19 cellular contexts compared by ENCODE assay signal in genomic region chr13:98174321-98174720, GRCh38. TPM values are rescaled to one million over a fixed set of nuclear protein-coding genes. Genes with fewer than 3 reads are reported as not detected.
A peak's percentile ranks its signal among the peaks of the same experiment; 100 is the strongest.
DNase-seq lines count a peak whose midpoint lies in the region; ATAC-seq and TF ChIP-seq lines count a peak whose summit lies in the region.
"Had no signal": no experiment of that assay in that cellular context is flagged by ENCODE, and none has a peak within 500 bp of the region (broad histone marks: within the 10 kb centered on the region; RNA-seq: fewer than 3 reads in every experiment).

No MANE protein-coding gene starts in this region.

- peaks cover 5% of the 10 kb centered on the region for H4K20me1 ChIP-seq in hepatocyte (ENCODE audit: insufficient read depth, poor library complexity, severe bottlenecking)

- CTCF ChIA-PET in AG04450 (lab: Charles Lee): no interaction called here
- CTCF ChIA-PET in CD4-positive, alpha-beta T cell (lab: Charles Lee): no interaction called here

- no peaks in the 10 kb centered on the region for H3K36me3 Mint-ChIP-seq in CD4-positive, alpha-beta T cell (ENCODE audit: low read depth)
- H3K36me3 Mint-ChIP-seq: activated naive CD8-positive, alpha-beta T cell treated with anti-CD3 and anti-CD28 coated beads, Interleukin-2, amount 10 ng/mL, durations not matched to agents 7 days and 5 days; immature natural killer cell; naive thymus-derived CD8-positive, alpha-beta T cell had no signal

- H3K79me2 ChIP-seq in hepatocyte: peaks cover 85% of the 10 kb centered on the region

- H3K27me3 Mint-ChIP-seq in CD4-positive, alpha-beta T cell: peaks cover 32% of the 10 kb centered on the region

- no peak overlapping the region for H3K27ac Mint-ChIP-seq in CD4-positive, alpha-beta T cell
- H3K27ac Mint-ChIP-seq: activated naive CD8-positive, alpha-beta T cell treated with anti-CD3 and anti-CD28 coated beads, Interleukin-2, amount 10 ng/mL, durations not matched to agents 7 days and 5 days; immature natural killer cell; naive thymus-derived CD8-positive, alpha-beta T cell had no signal

- TF ChIP-seq POLR2A in prostate gland (IDR thresholded peaks at IDR 0.05): no peak

- no peaks in the 10 kb centered on the region for H3K36me3 ChIP-seq in hepatocyte (replicated peaks; ENCODE audit: insufficient read depth, low read depth)
- no peaks in the 10 kb centered on the region for H3K36me3 ChIP-seq in prostate gland
- H3K36me3 ChIP-seq: HAP-1 had no signal

- no peak for ATAC-seq in HG03045 (IDR thresholded peaks at IDR 0.05; ENCODE audit: unreplicated experiment)
- ATAC-seq in CD4-positive, alpha-beta T cell (ENCODE audit: poor library complexity): no peak
- ATAC-seq: naive thymus-derived CD8-positive, alpha-beta T cell had no signal

- TF ChIP-seq CTCF in AG04450 (IDR thresholded peaks at IDR 0.05; ENCODE audit: low read depth, low read length) (no peak), WI38 (IDR thresholded peaks at IDR 0.05; ENCODE audit: low read depth, low read length) (no peak), hepatocyte (IDR thresholded peaks at IDR 0.05; ENCODE audit: poor library complexity) (no peak), prostate gland (IDR thresholded peaks at IDR 0.05) (no peak)
- no peak for TF ChIP-seq CTCF in CD4-positive, alpha-beta T cell (IDR thresholded peaks at IDR 0.05)

- H3K4me3 ChIP-seq in AG04450 (ENCODE audit: low read depth, low read length) (peak overlapping the region; percentile 5; the same call in 1 of the 2 replicates), WI38 (ENCODE audit: low read depth, low read length) (peak overlapping the region; percentile 44), hepatocyte (no peak overlapping the region), prostate gland (no peak overlapping the region)
- H3K4me3 ChIP-seq: HAP-1, spleen had no signal

- no peak for DNase-seq in AG04450 (ENCODE audit: low read depth, low spot score)
- no peak for DNase-seq in hepatocyte (ENCODE audit: low spot score)
- DNase-seq in prostate gland (ENCODE audit: low spot score): no peak
- no peak for DNase-seq in SIG-M5 treated with dmso at 0.1 percent for 504 hours (lab: John Stamatoyannopoulos, UW; ENCODE audit: unreplicated experiment)
- no peak for DNase-seq in cerebellar nuclear complex (lab: John Stamatoyannopoulos, UW)
- DNase-seq in CD4-positive, alpha-beta T cell: no peak
- DNase-seq: activated CD4-positive, CD25-positive, alpha-beta regulatory T cell treated with anti-CD3 and anti-CD28 coated beads, Interleukin-2, amount 50 U/mL, for 72 hours; activated naive CD8-positive, alpha-beta T cell treated with anti-CD3 and anti-CD28 coated beads, Interleukin-2, amount 10 ng/mL, durations not matched to agents 7 days and 5 days; activated T-cell treated with anti-CD3 and anti-CD28 coated beads for 4 hours; DMS79; immature natural killer cell; naive thymus-derived CD8-positive, alpha-beta T cell; spleen had no signal

- H3K27ac ChIP-seq in AG04450 (ENCODE audit: low read depth, low read length) (peak overlapping the region; percentile 93), hepatocyte (peak overlapping the region; percentile 71), prostate gland (peak overlapping the region; percentile 60 to 71)
- no peak overlapping the region for H3K27ac ChIP-seq in CD4-positive, alpha-beta T cell (ENCODE audit: low read depth, low read length)

- no peaks in the 10 kb centered on the region for H3K27me3 ChIP-seq in AG04450 (ENCODE audit: control insufficient read depth, insufficient read depth, low read length)
- H3K27me3 ChIP-seq in hepatocyte: no peaks in the 10 kb centered on the region
- no peaks in the 10 kb centered on the region for H3K27me3 ChIP-seq in prostate gland (replicated peaks; ENCODE audit: insufficient read depth)
- no peaks in the 10 kb centered on the region for H3K27me3 ChIP-seq in CD4-positive, alpha-beta T cell (ENCODE audit: control insufficient read depth, insufficient read depth, low read length)

- H3K9me3 ChIP-seq in AG04450 (ENCODE audit: control insufficient read depth, insufficient read depth, low read length) (peaks cover 9% of the 10 kb centered on the region; the same call in 1 of the 2 replicates), hepatocyte (ENCODE audit: low read depth) (no peaks in the 10 kb centered on the region), prostate gland (no peaks in the 10 kb centered on the region)
- no peaks in the 10 kb centered on the region for H3K9me3 ChIP-seq in CD4-positive, alpha-beta T cell (ENCODE audit: control insufficient read depth, low read length)
- H3K9me3 ChIP-seq: HAP-1, spleen had no signal

- POLR2A ChIA-PET in AG04450 (lab: Yijun Ruan, JAX): interaction anchor here (0.5 to 1.2 kb wide), 5 partner anchors 8 to 335 kb away, joined by 3 to 7 read pairs (median 3); no protein-coding TSS in a partner anchor
- POLR2A ChIA-PET in CD4-positive, alpha-beta T cell (lab: Charles Lee): no interaction called here

- H3K4me1 Mint-ChIP-seq in CD4-positive, alpha-beta T cell (ENCODE audit: low read depth): no peaks in the 10 kb centered on the region
- H3K4me1 Mint-ChIP-seq: activated naive CD8-positive, alpha-beta T cell treated with anti-CD3 and anti-CD28 coated beads, Interleukin-2, amount 10 ng/mL, durations not matched to agents 7 days and 5 days; immature natural killer cell; naive thymus-derived CD8-positive, alpha-beta T cell had no signal

- WGBS in hepatocyte (ENCODE audit: low lambda C conversion rate, missing lambda C conversion rate): 61% methylated on average over 7 of the region's 7 CpGs
- 10% methylated on average over 7 of the region's 7 CpGs for WGBS in prostate gland

- peak overlapping the region; percentile 69 for H3K4me2 ChIP-seq in hepatocyte

- H3K9me2 ChIP-seq in hepatocyte (replicated peaks; ENCODE audit: insufficient read depth): no peaks in the 10 kb centered on the region

- H2AFZ ChIP-seq in hepatocyte: no peak overlapping the region

- intact Hi-C loops in prostate gland (cut with DNase I): no loop called here
- intact Hi-C loops in CD4-positive, alpha-beta T cell (cut with DNase I, micrococcal nuclease): no loop called here

- H3K9me3 Mint-ChIP-seq in CD4-positive, alpha-beta T cell: no peaks in the 10 kb centered on the region
- H3K9me3 Mint-ChIP-seq: activated naive CD8-positive, alpha-beta T cell treated with anti-CD3 and anti-CD28 coated beads, Interleukin-2, amount 10 ng/mL, durations not matched to agents 7 days and 5 days; immature natural killer cell had no signal

- H3K4me1 ChIP-seq in hepatocyte (ENCODE audit: insufficient read depth) (peaks cover 42% of the 10 kb centered on the region), prostate gland (replicated peaks) (peaks cover 24% of the 10 kb centered on the region)

- H3K4me3 Mint-ChIP-seq in CD4-positive, alpha-beta T cell: no peak overlapping the region
- H3K4me3 Mint-ChIP-seq: activated naive CD8-positive, alpha-beta T cell treated with anti-CD3 and anti-CD28 coated beads, Interleukin-2, amount 10 ng/mL, durations not matched to agents 7 days and 5 days; immature natural killer cell; naive thymus-derived CD8-positive, alpha-beta T cell had no signal

RNA-seq across cellular contexts. Expression of gene RNF113B, which starts 2.7 kb away (rescaled TPM):
- polyA plus RNA-seq in AG04450 (2011; rRNA removed) (not detected in 2 replicates), hepatocyte (0.94 TPM in 1 of 2 replicates, not detected in the other)
- polyA minus RNA-seq in AG04450 (2011; rRNA and poly(A)+ RNA removed): not detected in 2 replicates
- total RNA-seq in hepatocyte (not detected in 2 replicates), prostate gland (10 to 100 TPM in 1 of 2 donors, not detected in 1; 11.2 TPM)
- total RNA-seq in CD4-positive, alpha-beta T cell: not detected
- total RNA-seq: activated naive CD8-positive, alpha-beta T cell treated with anti-CD3 and anti-CD28 coated beads, Interleukin-2, amount 10 ng/mL, durations not matched to agents 7 days and 5 days; dermis blood vessel endothelial cell; fibroblast of villous mesenchyme; naive thymus-derived CD8-positive, alpha-beta T cell; spleen had no signal
- polyA plus RNA-seq: immature natural killer cell; naive thymus-derived CD8-positive, alpha-beta T cell; spleen; thymus had no signal

RNA-seq across cellular contexts. Expression of gene FARP1, which starts 31.4 kb away (rescaled TPM):
- polyA plus RNA-seq in AG04450 (2011; rRNA removed) (76.4 and 83.0 TPM in 2 replicates), hepatocyte (68.7 and 74.7 TPM in 2 replicates)
- polyA minus RNA-seq in AG04450 (2011; rRNA and poly(A)+ RNA removed): 117 and 153 TPM in 2 replicates
- total RNA-seq in hepatocyte (29.0 and 35.5 TPM in 2 replicates), prostate gland (10 to 100 TPM; 70.6 to 77.5 TPM)
- under 1 TPM in 1 of 2 experiments, not detected in 1; 0.30 TPM for total RNA-seq in CD4-positive, alpha-beta T cell

Comparison
In these comparisons a context has a peak if more than half of its experiments do, and no peak if none do; other contexts are left out.
1. H3K4me3 ChIP-seq: peak in AG04450 (single experiment) and WI38 (single experiment); none in hepatocyte (single experiment) and prostate gland (0 of 2).
2. RNA of gene FARP1, which starts 31.4 kb away (total RNA-seq): 70.6 to 77.5 TPM in prostate gland and 29.0 to 35.5 TPM in hepatocyte; 0.30 TPM in CD4-positive, alpha-beta T cell; every median in the first group is over 10 times any median in the second.